Comparison of ENCODE assay signal across 8 cellular contexts in the genomic region with DNA sequence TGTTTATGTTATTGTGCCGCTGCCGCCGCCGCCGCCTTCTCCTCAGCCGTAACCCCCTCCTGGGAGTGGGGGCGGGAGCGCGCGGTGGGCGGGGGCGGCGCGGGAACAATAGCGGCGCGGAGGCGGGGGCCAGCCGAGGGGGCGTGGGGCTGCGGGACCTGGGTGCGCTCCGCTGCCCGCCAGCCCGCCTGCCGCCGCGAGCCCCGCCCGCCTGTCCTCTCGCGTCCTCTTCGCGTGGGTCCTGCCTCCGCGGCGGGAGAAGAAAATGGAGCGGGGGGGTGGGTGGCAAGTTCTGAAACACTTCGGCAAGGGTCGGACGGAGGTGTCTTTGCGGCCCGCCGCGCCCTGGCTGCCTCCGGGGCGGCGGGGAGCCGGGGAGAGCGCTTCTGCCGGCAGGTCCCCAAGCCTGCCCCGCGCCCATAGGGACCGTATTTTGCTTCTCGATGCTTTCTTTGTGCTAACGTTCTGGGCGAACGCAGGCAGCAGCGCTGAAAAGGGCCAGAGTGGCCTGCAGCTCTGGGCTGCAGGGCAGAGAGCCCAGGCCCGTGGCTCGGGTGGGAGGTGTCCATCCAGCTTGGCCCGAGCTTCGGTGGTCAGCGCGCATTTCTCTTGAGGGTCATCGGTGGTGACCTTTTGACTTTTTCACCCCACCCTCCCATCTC. TPM values are rescaled to one million over a fixed set of nuclear protein-coding genes. Genes with fewer than 3 reads are reported as not detected.
A peak's percentile ranks its signal among the peaks of the same experiment; 100 is the strongest.
DNase-seq lines count a peak whose midpoint lies in the region; ATAC-seq and TF ChIP-seq lines count a peak whose summit lies in the region.

No MANE protein-coding gene starts in this region.

- no peaks in the 10 kb centered on the region for H3K27me3 Mint-ChIP-seq in activated CD8-positive, alpha-beta T cell treated with anti-CD3 and anti-CD28 coated beads, Interleukin-2, amount 10 ng/mL, durations not matched to agents 7 days and 5 days (ENCODE audit: low read depth)
- no peaks in the 10 kb centered on the region for H3K27me3 Mint-ChIP-seq in naive thymus-derived CD8-positive, alpha-beta T cell

- POLR2A ChIA-PET in activated CD8-positive, alpha-beta T cell treated with anti-CD3 and anti-CD28 coated beads, Interleukin-2, amount 10 ng/mL, durations not matched to agents 7 days and 5 days (lab: Charles Lee) = no interaction called here
- POLR2A ChIA-PET in naive thymus-derived CD8-positive, alpha-beta T cell (lab: Charles Lee) = no interaction called here

- no peaks in the 10 kb centered on the region for H3K9me3 Mint-ChIP-seq in activated CD8-positive, alpha-beta T cell treated with anti-CD3 and anti-CD28 coated beads, Interleukin-2, amount 10 ng/mL, durations not matched to agents 7 days and 5 days (ENCODE audit: insufficient read depth)
- H3K9me3 Mint-ChIP-seq in naive thymus-derived CD8-positive, alpha-beta T cell = no peaks in the 10 kb centered on the region

- H3K36me3 Mint-ChIP-seq in activated CD8-positive, alpha-beta T cell treated with anti-CD3 and anti-CD28 coated beads, Interleukin-2, amount 10 ng/mL, durations not matched to agents 7 days and 5 days (ENCODE audit: low read depth) = no peaks in the 10 kb centered on the region
- no peaks in the 10 kb centered on the region for H3K36me3 Mint-ChIP-seq in naive thymus-derived CD8-positive, alpha-beta T cell

- CTCF ChIA-PET in activated CD8-positive, alpha-beta T cell treated with anti-CD3 and anti-CD28 coated beads, Interleukin-2, amount 10 ng/mL, durations not matched to agents 7 days and 5 days (lab: Charles Lee) = interaction anchor here (1.3 kb wide), 1 partner anchor 11 kb away, joined by 3 read pairs; no protein-coding TSS in a partner anchor

- peak; percentile 65 for DNase-seq in SKM-1 treated with dmso at 0.1 percent for 144 hours (lab: John Stamatoyannopoulos, UW; ENCODE audit: unreplicated experiment)
- DNase-seq in SKM-1 (lab: John Stamatoyannopoulos, UW; ENCODE audit: unreplicated experiment) = no peak
- peak; percentile 25 for DNase-seq in NCI-H2171 (lab: John Stamatoyannopoulos, UW)
- peak; percentile 63 for DNase-seq in activated CD8-positive, alpha-beta T cell treated with anti-CD3 and anti-CD28 coated beads, Interleukin-2, amount 10 ng/mL, durations not matched to agents 7 days and 5 days
- DNase-seq in erythroblast (lab: John Stamatoyannopoulos, UW) = peak; percentile 81 to 86
- peak in 8 of 10 donors; percentile 58 to 86 (median 76) for DNase-seq in naive thymus-derived CD8-positive, alpha-beta T cell
- DNase-seq in stimulated activated naive CD8-positive, alpha-beta T cell treated with anti-CD3 and anti-CD28 coated beads, Interleukin-15, Interleukin-2, amounts not matched to agents 100 U/mL and 50 U/mL, for 24 hours = peak; percentile 60

- peak; percentile 37 for ATAC-seq in HG02759 (IDR thresholded peaks at IDR 0.05; ENCODE audit: unreplicated experiment)
- peak; percentile 66 for ATAC-seq in activated CD8-positive, alpha-beta T cell treated with anti-CD3 and anti-CD28 coated beads, Interleukin-2, amount 10 ng/mL, durations not matched to agents 7 days and 5 days
- peak; percentile 65 to 70 for ATAC-seq in naive thymus-derived CD8-positive, alpha-beta T cell
- peak; percentile 14 for ATAC-seq in stimulated activated naive CD8-positive, alpha-beta T cell treated with anti-CD3 and anti-CD28 coated beads, Interleukin-15, Interleukin-2, amounts not matched to agents 100 U/mL and 50 U/mL, for 24 hours

- peaks cover 32% of the 10 kb centered on the region for H3K4me1 Mint-ChIP-seq in activated CD8-positive, alpha-beta T cell treated with anti-CD3 and anti-CD28 coated beads, Interleukin-2, amount 10 ng/mL, durations not matched to agents 7 days and 5 days (ENCODE audit: low read depth)
- H3K4me1 Mint-ChIP-seq in naive thymus-derived CD8-positive, alpha-beta T cell = peaks cover 21 to 41% (median 33%) of the 10 kb centered on the region in 4 donors

- peak overlapping the region; percentile 79 for H3K4me3 Mint-ChIP-seq in activated CD8-positive, alpha-beta T cell treated with anti-CD3 and anti-CD28 coated beads, Interleukin-2, amount 10 ng/mL, durations not matched to agents 7 days and 5 days
- H3K4me3 Mint-ChIP-seq in naive thymus-derived CD8-positive, alpha-beta T cell = peak overlapping the region; percentile 76 to 94 (median 86)

- H3K27ac Mint-ChIP-seq in activated CD8-positive, alpha-beta T cell treated with anti-CD3 and anti-CD28 coated beads, Interleukin-2, amount 10 ng/mL, durations not matched to agents 7 days and 5 days = peak overlapping the region; percentile 75
- peak overlapping the region; percentile 13 to 94 (median 89) for H3K27ac Mint-ChIP-seq in naive thymus-derived CD8-positive, alpha-beta T cell

- no peak for TF ChIP-seq POLR2A in erythroblast (IDR thresholded peaks at IDR 0.05; ENCODE audit: low read length)

RNA-seq across cellular contexts. Expression of a gene that starts 0.5 kb away (rescaled TPM):
- total RNA-seq in activated CD8-positive, alpha-beta T cell treated with anti-CD3 and anti-CD28 coated beads, Interleukin-2, amount 10 ng/mL, durations not matched to agents 7 days and 5 days = 10 to 100 TPM; 29.4 to 30.7 TPM
- 10 to 100 TPM; 62.7 to 70.1 TPM for total RNA-seq in naive thymus-derived CD8-positive, alpha-beta T cell
- 10 to 100 TPM; 20.2 to 30.6 (median 25.3) TPM for polyA plus RNA-seq in naive thymus-derived CD8-positive, alpha-beta T cell

RNA-seq across cellular contexts. Expression of a gene that starts 32.5 kb away (rescaled TPM):
- not detected for total RNA-seq in activated CD8-positive, alpha-beta T cell treated with anti-CD3 and anti-CD28 coated beads, Interleukin-2, amount 10 ng/mL, durations not matched to agents 7 days and 5 days
- not detected for total RNA-seq in naive thymus-derived CD8-positive, alpha-beta T cell
- not detected for polyA plus RNA-seq in naive thymus-derived CD8-positive, alpha-beta T cell

Comparison
In these comparisons a context has a peak if more than half of its experiments do, and no peak if none do; other contexts are left out.
1. ATAC-seq: peak in every context shown above with its lines; median percentile 68 in naive thymus-derived CD8-positive, alpha-beta T cell; 66 in activated CD8-positive, alpha-beta T cell treated with anti-CD3 and anti-CD28 coated beads, Interleukin-2, amount 10 ng/mL, durations not matched to agents 7 days and 5 days; 37 in HG02759; 14 in stimulated activated naive CD8-positive, alpha-beta T cell treated with anti-CD3 and anti-CD28 coated beads, Interleukin-15, Interleukin-2, amounts not matched to agents 100 U/mL and 50 U/mL, for 24 hours.